In genomic region chr19:8196271-8196908, GRCh38 we compare ENCODE assay signal across 1 cellular context.
TF ChIP-seq lines count a peak whose summit lies in the region.

No MANE protein-coding gene starts in this region.

TF ChIP-seq in H1, 55 proteins besides CTCF, POLR2A, EP300 and RAD21:
- TF ChIP-seq HDAC6 (IDR thresholded peaks at IDR 0.05; ENCODE audit: low read depth, low read length) (no peak), RNF2 (IDR thresholded peaks at IDR 0.05; ENCODE audit: borderline replicate concordance, low read depth, low read length, missing control alignments, poor library complexity, severe bottlenecking) (no peak), BCL11A (IDR thresholded peaks at IDR 0.05; ENCODE audit: low read depth in 2 of 2, low read length in 2 of 2) (no peak), EGR1 (IDR thresholded peaks at IDR 0.05; ENCODE audit: borderline replicate concordance, low read depth, low read length) (no peak), KDM5A (IDR thresholded peaks at IDR 0.05; ENCODE audit: low read length) (no peak), TBP (IDR thresholded peaks at IDR 0.05; ENCODE audit: low read depth, low read length) (no peak), BACH1 (IDR thresholded peaks at IDR 0.05; ENCODE audit: low read length) (no peak), TCF12 (IDR thresholded peaks at IDR 0.05; ENCODE audit: low read depth, low read length) (no peak), TAF1 (IDR thresholded peaks at IDR 0.05; ENCODE audit: low read depth, low read length) (no peak), CHD7 (IDR thresholded peaks at IDR 0.05; ENCODE audit: insufficient replicate concordance, low read length) (no peak), CBX5 (IDR thresholded peaks at IDR 0.05; ENCODE audit: low read depth, low read length) (no peak), KDM1A (IDR thresholded peaks at IDR 0.05; ENCODE audit: borderline replicate concordance, low read length) (no peak), SIRT6 (IDR thresholded peaks at IDR 0.05; ENCODE audit: low read length) (no peak), KDM4A (IDR thresholded peaks at IDR 0.05; ENCODE audit: low read depth, low read length, severe bottlenecking) (no peak)
- TF ChIP-seq, protein P1, sequence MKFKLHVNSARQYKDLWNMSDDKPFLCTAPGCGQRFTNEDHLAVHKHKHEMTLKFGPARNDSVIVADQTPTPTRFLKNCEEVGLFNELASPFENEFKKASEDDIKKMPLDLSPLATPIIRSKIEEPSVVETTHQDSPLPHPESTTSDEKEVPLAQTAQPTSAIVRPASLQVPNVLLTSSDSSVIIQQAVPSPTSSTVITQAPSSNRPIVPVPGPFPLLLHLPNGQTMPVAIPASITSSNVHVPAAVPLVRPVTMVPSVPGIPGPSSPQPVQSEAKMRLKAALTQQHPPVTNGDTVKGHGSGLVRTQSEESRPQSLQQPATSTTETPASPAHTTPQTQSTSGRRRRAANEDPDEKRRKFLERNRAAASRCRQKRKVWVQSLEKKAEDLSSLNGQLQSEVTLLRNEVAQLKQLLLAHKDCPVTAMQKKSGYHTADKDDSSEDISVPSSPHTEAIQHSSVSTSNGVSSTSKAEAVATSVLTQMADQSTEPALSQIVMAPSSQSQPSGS (IDR thresholded peaks at IDR 0.05; ENCODE audit: low read length): no peak
- TF ChIP-seq, protein P2, sequence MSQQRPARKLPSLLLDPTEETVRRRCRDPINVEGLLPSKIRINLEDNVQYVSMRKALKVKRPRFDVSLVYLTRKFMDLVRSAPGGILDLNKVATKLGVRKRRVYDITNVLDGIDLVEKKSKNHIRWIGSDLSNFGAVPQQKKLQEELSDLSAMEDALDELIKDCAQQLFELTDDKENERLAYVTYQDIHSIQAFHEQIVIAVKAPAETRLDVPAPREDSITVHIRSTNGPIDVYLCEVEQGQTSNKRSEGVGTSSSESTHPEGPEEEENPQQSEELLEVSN (IDR thresholded peaks at IDR 0.05): no peak
